8 cellular contexts compared by ENCODE assay signal in genomic region chr22:19679476-19680099, GRCh38. TPM values are rescaled to one million over a fixed set of nuclear protein-coding genes. Genes with fewer than 3 reads are reported as not detected.
DNase-seq lines count a peak whose midpoint lies in the region; ATAC-seq and TF ChIP-seq lines count a peak whose summit lies in the region.

No MANE protein-coding gene starts in this region.

- no peak overlapping the region for H3K27ac Mint-ChIP-seq in mesothelial cell of epicardium

- peak; percentile 78 for TF ChIP-seq CTCF in GM12873 (IDR thresholded peaks at IDR 0.05; ENCODE audit: insufficient read depth, low read depth, low read length, missing control alignments)
- peak; percentile 89 for TF ChIP-seq CTCF in WERI-Rb-1 (IDR thresholded peaks at IDR 0.05; ENCODE audit: low read depth, low read length)
- TF ChIP-seq CTCF in choroid plexus epithelial cell (conservative IDR thresholded peaks at IDR 0.05; ENCODE audit: low read depth, low read length) = peak; percentile 79
- peak; percentile 73 for TF ChIP-seq CTCF in mesothelial cell of epicardium (IDR thresholded peaks at IDR 0.05; ENCODE audit: unreplicated experiment)
- peak; percentile 79 to 85 for TF ChIP-seq CTCF in suprapubic skin (IDR thresholded peaks at IDR 0.05)

- H3K36me3 ChIP-seq in WERI-Rb-1 (no peaks in the 10 kb centered on the region), suprapubic skin (no peaks in the 10 kb centered on the region)

- no peak for TF ChIP-seq POLR2A in suprapubic skin (IDR thresholded peaks at IDR 0.05)

- H3K27ac ChIP-seq in WERI-Rb-1 (no peak overlapping the region), suprapubic skin (no peak overlapping the region)

- H3K4me3 Mint-ChIP-seq in mesothelial cell of epicardium = no peak overlapping the region

- WGBS in suprapubic skin = 92% methylated on average over 1 of the region's 15 CpGs

- H3K4me1 Mint-ChIP-seq in mesothelial cell of epicardium = peaks cover 8% of the 10 kb centered on the region

- ATAC-seq in GM21360 (IDR thresholded peaks at IDR 0.05; ENCODE audit: unreplicated experiment) = no peak

- H3K27me3 Mint-ChIP-seq in mesothelial cell of epicardium (ENCODE audit: low read depth) = peaks cover 22% of the 10 kb centered on the region

- no peaks in the 10 kb centered on the region for H3K9me3 ChIP-seq in WERI-Rb-1 (ENCODE audit: severe bottlenecking)
- no peaks in the 10 kb centered on the region for H3K9me3 ChIP-seq in suprapubic skin

- H3K27me3 ChIP-seq in WERI-Rb-1 (ENCODE audit: insufficient read depth, low read depth, severe bottlenecking) (no peaks in the 10 kb centered on the region), suprapubic skin (peaks cover 10% of the 10 kb centered on the region)

- H3K36me3 Mint-ChIP-seq in mesothelial cell of epicardium = no peaks in the 10 kb centered on the region

- TF ChIP-seq EP300 in suprapubic skin (IDR thresholded peaks at IDR 0.05) = no peak

- peaks cover 5% of the 10 kb centered on the region for H3K4me1 ChIP-seq in suprapubic skin

- H3K4me3 ChIP-seq in WERI-Rb-1 (ENCODE audit: low read depth, low read length) (no peak overlapping the region), choroid plexus epithelial cell (ENCODE audit: low read depth, low read length) (no peak overlapping the region), suprapubic skin (no peak overlapping the region)

- H3K9me3 Mint-ChIP-seq in mesothelial cell of epicardium = peaks cover 21% of the 10 kb centered on the region

- DNase-seq in WERI-Rb-1 (peak; percentile 54), choroid plexus epithelial cell (ENCODE audit: low read depth) (no peak), mesothelial cell of epicardium (ENCODE audit: low spot score in 2 of 2, unreplicated experiment in 2 of 2) (no peak), suprapubic skin (ENCODE audit: low spot score in 2 of 2) (peak in 1 of 2 donors; percentile 81), COLO829 (ENCODE audit: low spot score) (no peak), kidney glomerular epithelial cell (lab: John Stamatoyannopoulos, UW) (no peak)

RNA-seq across cellular contexts. Expression of gene SEPTIN5, which starts 34.7 kb away (rescaled TPM):
- 32.2 to 42.1 TPM (median 36.2 TPM) in 3 replicates for total RNA-seq in mesothelial cell of epicardium
- 100 to 1,000 TPM in 3 of 4 donors, 10 to 100 TPM in 1; 89.0 to 147 (median 129) TPM for total RNA-seq in suprapubic skin

RNA-seq across cellular contexts. Expression of gene GP1BB, which starts 43.8 kb away (rescaled TPM):
- 1.4 to 5.7 TPM (median 4.4 TPM) in 3 replicates for total RNA-seq in mesothelial cell of epicardium
- 10 to 100 TPM; 14.7 to 28.7 (median 19.4) TPM for total RNA-seq in suprapubic skin
